1 cellular context compared by ENCODE assay signal in genomic region chr1:235902638-235903542, GRCh38.
A peak's percentile ranks its signal among the peaks of the same experiment; 100 is the strongest.
TF ChIP-seq lines count a peak whose summit lies in the region.

No MANE protein-coding gene starts in this region.

TF ChIP-seq in SK-N-SH, 30 proteins besides CTCF, POLR2A, EP300 and RAD21 (continued from another document):
- TF ChIP-seq, protein P1, sequence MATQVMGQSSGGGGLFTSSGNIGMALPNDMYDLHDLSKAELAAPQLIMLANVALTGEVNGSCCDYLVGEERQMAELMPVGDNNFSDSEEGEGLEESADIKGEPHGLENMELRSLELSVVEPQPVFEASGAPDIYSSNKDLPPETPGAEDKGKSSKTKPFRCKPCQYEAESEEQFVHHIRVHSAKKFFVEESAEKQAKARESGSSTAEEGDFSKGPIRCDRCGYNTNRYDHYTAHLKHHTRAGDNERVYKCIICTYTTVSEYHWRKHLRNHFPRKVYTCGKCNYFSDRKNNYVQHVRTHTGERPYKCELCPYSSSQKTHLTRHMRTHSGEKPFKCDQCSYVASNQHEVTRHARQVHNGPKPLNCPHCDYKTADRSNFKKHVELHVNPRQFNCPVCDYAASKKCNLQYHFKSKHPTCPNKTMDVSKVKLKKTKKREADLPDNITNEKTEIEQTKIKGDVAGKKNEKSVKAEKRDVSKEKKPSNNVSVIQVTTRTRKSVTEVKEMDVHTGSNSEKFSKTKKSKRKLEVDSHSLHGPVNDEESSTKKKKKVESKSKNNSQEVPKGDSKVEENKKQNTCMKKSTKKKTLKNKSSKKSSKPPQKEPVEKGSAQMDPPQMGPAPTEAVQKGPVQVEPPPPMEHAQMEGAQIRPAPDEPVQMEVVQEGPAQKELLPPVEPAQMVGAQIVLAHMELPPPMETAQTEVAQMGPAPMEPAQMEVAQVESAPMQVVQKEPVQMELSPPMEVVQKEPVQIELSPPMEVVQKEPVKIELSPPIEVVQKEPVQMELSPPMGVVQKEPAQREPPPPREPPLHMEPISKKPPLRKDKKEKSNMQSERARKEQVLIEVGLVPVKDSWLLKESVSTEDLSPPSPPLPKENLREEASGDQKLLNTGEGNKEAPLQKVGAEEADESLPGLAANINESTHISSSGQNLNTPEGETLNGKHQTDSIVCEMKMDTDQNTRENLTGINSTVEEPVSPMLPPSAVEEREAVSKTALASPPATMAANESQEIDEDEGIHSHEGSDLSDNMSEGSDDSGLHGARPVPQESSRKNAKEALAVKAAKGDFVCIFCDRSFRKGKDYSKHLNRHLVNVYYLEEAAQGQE (IDR thresholded peaks at IDR 0.05; ENCODE audit: low read depth, low read length), result no peak
- peak; percentile 58; the same call in 1 of the 2 replicates for TF ChIP-seq FOSL2 (IDR thresholded peaks at IDR 0.05; ENCODE audit: borderline replicate concordance, low read depth)
- TF ChIP-seq, protein P2, sequence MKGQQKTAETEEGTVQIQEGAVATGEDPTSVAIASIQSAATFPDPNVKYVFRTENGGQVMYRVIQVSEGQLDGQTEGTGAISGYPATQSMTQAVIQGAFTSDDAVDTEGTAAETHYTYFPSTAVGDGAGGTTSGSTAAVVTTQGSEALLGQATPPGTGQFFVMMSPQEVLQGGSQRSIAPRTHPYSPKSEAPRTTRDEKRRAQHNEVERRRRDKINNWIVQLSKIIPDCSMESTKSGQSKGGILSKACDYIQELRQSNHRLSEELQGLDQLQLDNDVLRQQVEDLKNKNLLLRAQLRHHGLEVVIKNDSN (IDR thresholded peaks at IDR 0.05; ENCODE audit: borderline replicate concordance, low read depth), result no peak
